In the genomic region with DNA sequence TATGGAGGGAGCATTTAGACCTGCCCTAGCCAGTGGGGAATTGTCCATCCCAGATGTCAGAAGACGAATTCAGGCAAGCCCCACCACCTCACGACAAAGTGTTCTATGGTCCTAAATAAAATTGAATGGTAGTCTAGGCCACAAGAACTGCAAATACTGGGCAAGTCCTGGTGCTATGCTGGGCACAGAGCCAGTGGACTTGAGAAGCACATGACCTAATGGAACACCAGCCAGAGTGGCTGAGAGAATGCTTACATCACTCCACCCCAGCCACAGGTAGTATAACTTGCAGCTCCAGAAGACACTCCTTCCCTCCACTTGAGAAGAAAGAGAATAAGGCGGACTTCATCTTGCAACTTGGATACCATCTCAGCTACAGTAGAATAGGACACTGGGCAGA, we compare ENCODE assay signal across 24 cellular contexts.
"Had no signal": no experiment of that assay in that cellular context is flagged by ENCODE, and none has a peak within 500 bp of the region (broad histone marks: within the 10 kb centered on the region; RNA-seq: fewer than 3 reads in every experiment).

No MANE protein-coding gene starts in this region.

- H3K4me3 ChIP-seq: gastrocnemius medialis, hepatocyte, pancreas, prostate gland, suprapubic skin, tibial nerve had no signal

- H3K4me1 ChIP-seq: gastrocnemius medialis, pancreas, prostate gland, suprapubic skin, tibial nerve had no signal

- H3K36me3 Mint-ChIP-seq: activated naive CD8-positive, alpha-beta T cell; naive B cell had no signal

- ATAC-seq: effector memory CD8-positive, alpha-beta T cell; gastrocnemius medialis; left cardiac atrium; pancreas had no signal

- H3K27me3 ChIP-seq: gastrocnemius medialis, hepatocyte, pancreas, suprapubic skin, tibial nerve had no signal

- H3K4me1 Mint-ChIP-seq: brain, naive B cell had no signal

- H3K27ac Mint-ChIP-seq: activated naive CD8-positive, alpha-beta T cell; brain; effector memory CD8-positive, alpha-beta T cell; naive B cell had no signal

- H3K4me3 Mint-ChIP-seq: activated naive CD8-positive, alpha-beta T cell; brain; effector memory CD8-positive, alpha-beta T cell; naive B cell had no signal

- H3K9me3 ChIP-seq: gastrocnemius medialis, pancreas, prostate gland, suprapubic skin had no signal

- DNase-seq: activated CD4-positive, alpha-beta T cell treated with anti-CD3 and anti-CD28 coated beads for 4 hours; activated CD4-positive, alpha-beta T cell treated with anti-CD3 and anti-CD28 coated beads, Interleukin-2, amount 50 U/mL, for 4 hours; activated CD4-positive, CD25-positive, alpha-beta regulatory T cell; activated effector memory CD4-positive, alpha-beta T cell treated with Interleukin-2 at 50 U/mL for 16 hours; activated naive CD4-positive, alpha-beta T cell treated with Interleukin-2 at 50 U/mL for 16 hours; activated T-cell treated with anti-CD3 and anti-CD28 coated beads for 4 hours; aorta; cortex of kidney; effector memory CD8-positive, alpha-beta T cell; gastrocnemius medialis; glutamatergic neuron; islet precursor cell; left cardiac atrium; mammary epithelial cell; naive B cell; pancreas; retina; stimulated activated naive CD4-positive, alpha-beta T cell had no signal

- H3K27me3 Mint-ChIP-seq: activated naive CD8-positive, alpha-beta T cell; brain; effector memory CD8-positive, alpha-beta T cell; naive B cell had no signal

- H3K36me3 ChIP-seq: gastrocnemius medialis, pancreas, prostate gland, suprapubic skin, tibial nerve had no signal
